ENCODE assay signal across 8 cellular contexts in genomic region chr2:3242747-3243369, GRCh38.
DNase-seq lines count a peak whose midpoint lies in the region; ATAC-seq and TF ChIP-seq lines count a peak whose summit lies in the region.

No MANE protein-coding gene starts in this region.

- ATAC-seq in GM19023 (IDR thresholded peaks at IDR 0.05; ENCODE audit: unreplicated experiment) (peak; percentile 51), HG03039 (IDR thresholded peaks at IDR 0.05; ENCODE audit: unreplicated experiment) (peak; percentile 66)
- ATAC-seq in activated CD4-positive, alpha-beta T cell treated with anti-CD3 and anti-CD28 coated beads for 36 hours = peak; percentile 51
- peak; percentile 66 to 69 for ATAC-seq in natural killer cell treated with Interleukin-12 subunit alpha and Interleukin-12 subunit beta and Interleukin-15 and Interleukin-18, amount 100 ng/mL, for 72 hours

- H3K4me1 ChIP-seq in transverse colon (no peaks in the 10 kb centered on the region), neural progenitor cell (no peaks in the 10 kb centered on the region)

- H3K27me3 ChIP-seq in transverse colon (no peaks in the 10 kb centered on the region), neural progenitor cell (no peaks in the 10 kb centered on the region)

- H3K27ac ChIP-seq in transverse colon = no peak overlapping the region
- H3K27ac ChIP-seq in neural progenitor cell = no peak overlapping the region

- H3K36me3 ChIP-seq in transverse colon (no peaks in the 10 kb centered on the region), neural progenitor cell (no peaks in the 10 kb centered on the region)

- in situ Hi-C loops in G401 (cut with HindIII; ENCODE audit: low sequenced_read_pairs) (no loop called here), transverse colon (cut with MboI; ENCODE audit: low pct_ligation_motif_present in 1 of 4, low pct_unique_long_range_greater_than_20kb in 1 of 4, low sequenced_read_pairs in 3 of 4) (no loop called here)

- DNase-seq in activated CD4-positive, alpha-beta T cell treated with anti-CD3 and anti-CD28 coated beads for 36 hours = peak; percentile 56
- no peak for DNase-seq in natural killer cell treated with Interleukin-12 subunit alpha and Interleukin-12 subunit beta and Interleukin-15 and Interleukin-18, amount 100 ng/mL, for 72 hours (ENCODE audit: low spot score)
- DNase-seq in G401 (ENCODE audit: low spot score) (no peak), putamen (ENCODE audit: low spot score) (no peak), transverse colon (no peak), neural progenitor cell (ENCODE audit: low spot score) (no peak)

- peaks cover 29% of the 10 kb centered on the region for H3K4me1 Mint-ChIP-seq in activated CD4-positive, alpha-beta T cell treated with anti-CD3 and anti-CD28 coated beads for 36 hours
- peaks cover 9 to 35% of the 10 kb centered on the region in 2 donors for H3K4me1 Mint-ChIP-seq in natural killer cell treated with Interleukin-12 subunit alpha and Interleukin-12 subunit beta and Interleukin-15 and Interleukin-18, amount 100 ng/mL, for 72 hours (ENCODE audit: low read depth in 2 of 2)
- no peaks in the 10 kb centered on the region for H3K4me1 Mint-ChIP-seq in neural progenitor cell

- H4K20me1 ChIP-seq in neural progenitor cell (ENCODE audit: low read depth) = peaks cover 5% of the 10 kb centered on the region

- TF ChIP-seq POLR2A in transverse colon (IDR thresholded peaks at IDR 0.05) = no peak

- no peak overlapping the region for H3K4me2 ChIP-seq in neural progenitor cell

- no peaks in the 10 kb centered on the region for H3K9me3 Mint-ChIP-seq in activated CD4-positive, alpha-beta T cell treated with anti-CD3 and anti-CD28 coated beads for 36 hours (ENCODE audit: low read depth)
- H3K9me3 Mint-ChIP-seq in natural killer cell treated with Interleukin-12 subunit alpha and Interleukin-12 subunit beta and Interleukin-15 and Interleukin-18, amount 100 ng/mL, for 72 hours = no peaks in the 10 kb centered on the region
- no peaks in the 10 kb centered on the region for H3K9me3 Mint-ChIP-seq in neural progenitor cell

- H3K9ac ChIP-seq in neural progenitor cell = no peak overlapping the region

- TF ChIP-seq EP300 in transverse colon (IDR thresholded peaks at IDR 0.05; ENCODE audit: low read depth) = no peak

- WGBS in transverse colon (ENCODE audit: low coverage in 1 of 2), 2 donors = 48 to 58% methylated on average over 6 to 9 of the region's 9 CpGs

- peaks cover 18% of the 10 kb centered on the region for H3K36me3 Mint-ChIP-seq in activated CD4-positive, alpha-beta T cell treated with anti-CD3 and anti-CD28 coated beads for 36 hours (ENCODE audit: low read depth)
- peaks cover 4% of the 10 kb centered on the region for H3K36me3 Mint-ChIP-seq in natural killer cell treated with Interleukin-12 subunit alpha and Interleukin-12 subunit beta and Interleukin-15 and Interleukin-18, amount 100 ng/mL, for 72 hours
- H3K36me3 Mint-ChIP-seq in neural progenitor cell = no peaks in the 10 kb centered on the region

- H3K27ac Mint-ChIP-seq in activated CD4-positive, alpha-beta T cell treated with anti-CD3 and anti-CD28 coated beads for 36 hours = peak overlapping the region; percentile 23
- H3K27ac Mint-ChIP-seq in natural killer cell treated with Interleukin-12 subunit alpha and Interleukin-12 subunit beta and Interleukin-15 and Interleukin-18, amount 100 ng/mL, for 72 hours = peak overlapping the region in 1 of 2 donors; percentile 51
- no peak overlapping the region for H3K27ac Mint-ChIP-seq in neural progenitor cell

- CTCF ChIA-PET in activated CD4-positive, alpha-beta T cell treated with anti-CD3 and anti-CD28 coated beads for 36 hours (lab: Charles Lee) = no interaction called here

- H3K4me3 ChIP-seq in transverse colon = no peak overlapping the region
- H3K4me3 ChIP-seq in neural progenitor cell = no peak overlapping the region

- POLR2A ChIA-PET in activated CD4-positive, alpha-beta T cell treated with anti-CD3 and anti-CD28 coated beads for 36 hours (lab: Charles Lee) = no interaction called here

- H3K9me3 ChIP-seq in transverse colon = no peaks in the 10 kb centered on the region
- no peaks in the 10 kb centered on the region for H3K9me3 ChIP-seq in neural progenitor cell (ENCODE audit: low read depth)

- no peak for TF ChIP-seq CTCF in transverse colon (IDR thresholded peaks at IDR 0.05)
- TF ChIP-seq CTCF in neural progenitor cell (IDR thresholded peaks at IDR 0.05) = no peak

- no peaks in the 10 kb centered on the region for H3K27me3 Mint-ChIP-seq in activated CD4-positive, alpha-beta T cell treated with anti-CD3 and anti-CD28 coated beads for 36 hours
- H3K27me3 Mint-ChIP-seq in natural killer cell treated with Interleukin-12 subunit alpha and Interleukin-12 subunit beta and Interleukin-15 and Interleukin-18, amount 100 ng/mL, for 72 hours = no peaks in the 10 kb centered on the region
- no peaks in the 10 kb centered on the region for H3K27me3 Mint-ChIP-seq in neural progenitor cell (ENCODE audit: insufficient read depth, low read depth)

- intact Hi-C loops in activated CD4-positive, alpha-beta T cell treated with anti-CD3 and anti-CD28 coated beads for 36 hours (cut with DNase I, micrococcal nuclease) = no loop called here
- intact Hi-C loops in transverse colon (cut with DNase I; ENCODE audit: low total_unique reads) = no loop called here

- H2AFZ ChIP-seq in neural progenitor cell (replicated peaks) = no peak overlapping the region

- H3K4me3 Mint-ChIP-seq in activated CD4-positive, alpha-beta T cell treated with anti-CD3 and anti-CD28 coated beads for 36 hours = no peak overlapping the region
- peak overlapping the region; percentile 40 for H3K4me3 Mint-ChIP-seq in natural killer cell treated with Interleukin-12 subunit alpha and Interleukin-12 subunit beta and Interleukin-15 and Interleukin-18, amount 100 ng/mL, for 72 hours
- H3K4me3 Mint-ChIP-seq in neural progenitor cell = no peak overlapping the region

- no peaks in the 10 kb centered on the region for H3K79me2 ChIP-seq in neural progenitor cell (ENCODE audit: low read depth)

- no peaks in the 10 kb centered on the region for H3F3A ChIP-seq in neural progenitor cell (ENCODE audit: low read depth)
